ENCODE assay signal across 12 cellular contexts in the genomic region with DNA sequence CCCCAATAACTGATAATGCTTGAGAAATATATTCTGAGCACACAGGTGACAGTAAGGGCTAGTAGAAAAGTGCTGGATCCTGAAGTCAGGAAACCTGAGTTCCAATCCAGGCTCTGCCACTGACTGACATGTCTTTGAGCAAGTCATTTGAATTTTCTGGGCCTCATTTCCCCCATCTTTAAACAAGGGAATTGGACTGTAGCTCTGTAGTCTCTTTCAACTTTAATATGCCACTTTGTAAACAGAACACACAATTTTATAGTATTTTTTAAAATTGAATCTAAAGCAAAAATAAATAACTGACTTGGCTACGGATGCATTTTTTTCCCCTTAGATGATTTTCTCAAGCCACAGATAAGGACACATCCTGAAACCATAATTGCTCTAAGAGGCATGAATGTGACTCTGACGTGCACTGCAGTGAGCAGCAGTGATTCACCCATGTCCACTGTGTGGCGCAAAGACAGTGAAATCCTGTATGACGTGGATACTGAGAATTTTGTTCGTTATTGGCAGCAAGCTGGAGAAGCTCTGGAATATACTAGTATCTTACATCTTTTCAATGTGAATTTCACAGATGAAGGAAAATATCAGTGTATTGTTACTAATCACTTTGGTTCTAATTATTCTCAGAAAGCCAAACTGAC. TPM values are rescaled to one million over a fixed set of nuclear protein-coding genes. Genes with fewer than 3 reads are reported as not detected.
DNase-seq lines count a peak whose midpoint lies in the region; ATAC-seq and TF ChIP-seq lines count a peak whose summit lies in the region.
"Had no signal": no experiment of that assay in that cellular context is flagged by ENCODE, and none has a peak within 500 bp of the region (broad histone marks: within the 10 kb centered on the region; RNA-seq: fewer than 3 reads in every experiment).

No MANE protein-coding gene starts in this region.

- H2BK5ac ChIP-seq in mesenchymal stem cell (ENCODE audit: low read depth, low read length, poor library complexity, severe bottlenecking) (no peak overlapping the region), H9 (ENCODE audit: insufficient read length, low read length) (no peak overlapping the region)

- H3K56ac ChIP-seq in H9 (ENCODE audit: insufficient read length, low read depth, low read length) = no peak overlapping the region

- peak overlapping the region in 41 of 59 donors; percentile 1 to 91 (median 53) for H3K27ac ChIP-seq in dorsolateral prefrontal cortex
- H3K27ac ChIP-seq in mesenchymal stem cell (ENCODE audit: low read length, poor library complexity, severe bottlenecking) = no peak overlapping the region
- H3K27ac ChIP-seq in H9 (ENCODE audit: insufficient read length, low read depth, low read length) = no peak overlapping the region
- H3K27ac ChIP-seq: BLaER1 treated with 17β-estradiol and CSF1 and Interleukin-3, amounts not matched to agents 10 nM and 100 nM had no signal

- no peaks in the 10 kb centered on the region for H4K20me1 ChIP-seq in H9 (ENCODE audit: control insufficient read depth, insufficient read depth, insufficient read length)

- no peak overlapping the region for H4K5ac ChIP-seq in H9 (ENCODE audit: insufficient read length, low read depth, low read length)

- no peaks in the 10 kb centered on the region for H3K23me2 ChIP-seq in H9 (ENCODE audit: insufficient read length, low read depth, low read length, poor library complexity, severe bottlenecking)

- no peak overlapping the region for H2BK120ac ChIP-seq in mesenchymal stem cell (ENCODE audit: low read depth, low read length)
- no peak overlapping the region for H2BK120ac ChIP-seq in H9 (ENCODE audit: low read depth, low read length, poor library complexity, severe bottlenecking)

- H3K9me3 ChIP-seq in mesenchymal stem cell (ENCODE audit: control insufficient read depth, low read length) (no peaks in the 10 kb centered on the region), H9 (ENCODE audit: control insufficient read depth, low read depth, low read length) (no peaks in the 10 kb centered on the region)
- H3K9me3 ChIP-seq: BLaER1 treated with 17β-estradiol and CSF1 and Interleukin-3, amounts not matched to agents 10 nM and 100 nM had no signal

- H3K23ac ChIP-seq in mesenchymal stem cell (ENCODE audit: low read length in 2 of 2) (no peak overlapping the region), H9 (ENCODE audit: insufficient read length, low read depth, low read length) (no peak overlapping the region)

- no peak overlapping the region for H3K4me3 ChIP-seq in LNCaP clone FGC (ENCODE audit: low read depth, low read length)
- no peak overlapping the region for H3K4me3 ChIP-seq in dorsolateral prefrontal cortex
- H3K4me3 ChIP-seq in mesenchymal stem cell (ENCODE audit: insufficient read depth in 1 of 2, low read depth in 1 of 2, low read length in 2 of 2) = no peak overlapping the region
- H3K4me3 ChIP-seq: BLaER1 treated with 17β-estradiol and CSF1 and Interleukin-3, amounts not matched to agents 10 nM and 100 nM had no signal

- no peak overlapping the region for H3T11ph ChIP-seq in H9 (ENCODE audit: low read length)

- H3K4me1 ChIP-seq in mesenchymal stem cell (ENCODE audit: control insufficient read depth, insufficient read depth, low read depth, low read length) (no peaks in the 10 kb centered on the region), H9 (ENCODE audit: insufficient read depth, low read length) (no peaks in the 10 kb centered on the region)
- H3K4me1 ChIP-seq: BLaER1 treated with 17β-estradiol and CSF1 and Interleukin-3, amounts not matched to agents 10 nM and 100 nM had no signal

- no peak overlapping the region for H3K27ac Mint-ChIP-seq in H9
- H3K27ac Mint-ChIP-seq: T-helper 1 cell treated with Interleukin-12 subunit alpha and Interleukin-12 subunit beta and Interleukin-4 antibody, amounts not matched to agents 30 μg/mL and 1 μg/mL, for 36 hours had no signal

- H2AFZ ChIP-seq in mesenchymal stem cell (ENCODE audit: low read depth, low read length) (no peak overlapping the region), H9 (ENCODE audit: low read length) (no peak overlapping the region)

- H3K36me3 ChIP-seq in mesenchymal stem cell (ENCODE audit: control insufficient read depth in 1 of 2, insufficient read depth in 2 of 2, low read depth in 1 of 2, low read length in 2 of 2) = peaks cover 31 to 83% of the 10 kb centered on the region in 2 experiments

- peaks cover 13% of the 10 kb centered on the region for H3K79me1 ChIP-seq in mesenchymal stem cell (replicated peaks; ENCODE audit: low read length, poor library complexity, severe bottlenecking)
- H3K79me1 ChIP-seq in H9 (ENCODE audit: insufficient read depth, low read depth, low read length, poor library complexity, severe bottlenecking) = no peaks in the 10 kb centered on the region

- TF ChIP-seq CTCF in LNCaP clone FGC (IDR thresholded peaks at IDR 0.05; ENCODE audit: control insufficient read depth, extremely low read depth, insufficient read depth) (peak; percentile 86), dorsolateral prefrontal cortex (IDR thresholded peaks at IDR 0.05 in 54 of 56, conservative IDR thresholded peaks at IDR 0.05 in 2 of 56; ENCODE audit: low read depth in 1 of 56, partially characterized antibody in 56 of 56) (peak in 48 of 56 donors; percentile 11 to 61 (median 40)), H9 (conservative IDR thresholded peaks at IDR 0.05) (no peak)

- H3K27me3 ChIP-seq in dorsolateral prefrontal cortex = no peaks in the 10 kb centered on the region
- H3K27me3 ChIP-seq in mesenchymal stem cell (ENCODE audit: control insufficient read depth in 1 of 2, insufficient read depth in 1 of 2, low read length in 2 of 2) = no peaks in the 10 kb centered on the region
- no peaks in the 10 kb centered on the region for H3K27me3 ChIP-seq in H9 (ENCODE audit: insufficient read depth, low read length)
- H3K27me3 ChIP-seq: BLaER1 treated with 17β-estradiol and CSF1 and Interleukin-3, amounts not matched to agents 10 nM and 100 nM had no signal

- H2BK20ac ChIP-seq in H9 (ENCODE audit: low read depth, low read length, poor library complexity, severe bottlenecking) = no peak overlapping the region

- H2BK15ac ChIP-seq in mesenchymal stem cell (ENCODE audit: low read depth, poor library complexity, severe bottlenecking) (no peak overlapping the region), H9 (ENCODE audit: low read depth, low read length) (no peak overlapping the region)

- H2BK12ac ChIP-seq in mesenchymal stem cell (ENCODE audit: low read length in 2 of 2) = no peak overlapping the region
- H2BK12ac ChIP-seq in H9 (ENCODE audit: insufficient read length, low read depth, low read length) = no peak overlapping the region

- H3K4ac ChIP-seq in mesenchymal stem cell (ENCODE audit: low read depth in 1 of 2, low read length in 2 of 2) (no peak overlapping the region), H9 (ENCODE audit: low read depth, low read length) (no peak overlapping the region)

- H4K91ac ChIP-seq in mesenchymal stem cell (ENCODE audit: low read length) (no peak overlapping the region), H9 (ENCODE audit: insufficient read length, low read depth, low read length) (no peak overlapping the region)

- H3K4me2 ChIP-seq in mesenchymal stem cell (ENCODE audit: low read length, poor library complexity, severe bottlenecking) (no peak overlapping the region), H9 (ENCODE audit: insufficient read depth, insufficient read length, low read length) (no peak overlapping the region)
- H3K4me2 ChIP-seq: BLaER1 treated with 17β-estradiol and CSF1 and Interleukin-3, amounts not matched to agents 10 nM and 100 nM had no signal

- no peak for ATAC-seq in stimulated activated naive CD8-positive, alpha-beta T cell treated with anti-CD3 and anti-CD28 coated beads, Interleukin-15, Interleukin-2, amounts not matched to agents 100 U/mL and 50 U/mL, for 24 hours
- ATAC-seq in HG02642 (IDR thresholded peaks at IDR 0.05; ENCODE audit: poor library complexity, unreplicated experiment) = no peak

- H4K8ac ChIP-seq in mesenchymal stem cell (ENCODE audit: low read length) (no peak overlapping the region), H9 (replicated peaks; ENCODE audit: insufficient read length, low read depth, low read length) (no peak overlapping the region)

- H3K79me2 ChIP-seq in H9 (ENCODE audit: insufficient read depth, low read length) = no peaks in the 10 kb centered on the region

- intact Hi-C loops in dorsolateral prefrontal cortex (cut with DNase I) = no loop called here

- H3K9ac ChIP-seq in mesenchymal stem cell (ENCODE audit: low read length) (peak overlapping the region; percentile 86), H9 (ENCODE audit: extremely low read depth, insufficient read length, low read length) (no peak overlapping the region)
- H3K9ac ChIP-seq: BLaER1 treated with 17β-estradiol and CSF1 and Interleukin-3, amounts not matched to agents 10 nM and 100 nM had no signal

- no peaks in the 10 kb centered on the region for H3K4me1 Mint-ChIP-seq in H9

- peaks cover 46 to 80% (median 79%) of the 10 kb centered on the region in 3 experiments; a peak in 6 of 7 replicates for H3K36me3 Mint-ChIP-seq in H9 (ENCODE audit: insufficient read depth in 1 of 3, low read depth in 3 of 3)

- 54% methylated on average over 4 of the region's 5 CpGs for WGBS in mesenchymal stem cell
- no CpG with 5 or more reads among the region's 5 CpGs for WGBS in H9 (ENCODE audit: extremely low coverage, insufficient read length, low lambda C conversion rate)

- H3K14ac ChIP-seq in mesenchymal stem cell (ENCODE audit: low read length in 2 of 2) = no peak overlapping the region
- no peak overlapping the region for H3K14ac ChIP-seq in H9 (ENCODE audit: insufficient read depth, low read length)

- H3K9me3 Mint-ChIP-seq in H9 = no peaks in the 10 kb centered on the region
- H3K9me3 Mint-ChIP-seq: T-helper 1 cell treated with Interleukin-12 subunit alpha and Interleukin-12 subunit beta and Interleukin-4 antibody, amounts not matched to agents 30 μg/mL and 1 μg/mL, for 36 hours had no signal

- H3K18ac ChIP-seq in mesenchymal stem cell (ENCODE audit: low read depth in 1 of 2, low read length in 2 of 2) (no peak overlapping the region), H9 (ENCODE audit: insufficient read length, low read depth, low read length) (no peak overlapping the region)

- H2AK5ac ChIP-seq in mesenchymal stem cell (ENCODE audit: low read length, severe bottlenecking) (no peak overlapping the region), H9 (ENCODE audit: insufficient read length, low read length) (no peak overlapping the region)

- DNase-seq in 8988T (peak; percentile 24), LNCaP clone FGC (ENCODE audit: low read depth) (peak; percentile 74), dorsolateral prefrontal cortex (peak in 5 of 10 donors; percentile 28 to 58 (median 46)), mesenchymal stem cell (peak; percentile 95), H9 (no peak)
- DNase-seq in stimulated activated CD4-positive, alpha-beta T cell treated with anti-CD3 and anti-CD28 coated beads, Interleukin-1b, Interleukin-23, amount 100 ng/mL, for 48 hours = no peak
- no peak for DNase-seq in stimulated activated naive CD8-positive, alpha-beta T cell treated with anti-CD3 and anti-CD28 coated beads, Interleukin-15, Interleukin-2, amounts not matched to agents 100 U/mL and 50 U/mL, for 24 hours
- DNase-seq: NCI-H1092 treated with DMSO at 0.1 percent for 48 hours had no signal

- H3K4me3 Mint-ChIP-seq in H9 = no peak overlapping the region
- H3K4me3 Mint-ChIP-seq: activated naive CD8-positive, alpha-beta T cell; T-helper 1 cell treated with Interleukin-12 subunit alpha and Interleukin-12 subunit beta and Interleukin-4 antibody, amounts not matched to agents 30 μg/mL and 1 μg/mL, for 36 hours had no signal

- H3K27me3 Mint-ChIP-seq in H9 (ENCODE audit: low read depth) = no peaks in the 10 kb centered on the region
- H3K27me3 Mint-ChIP-seq: activated naive CD8-positive, alpha-beta T cell had no signal

RNA-seq across cellular contexts. Expression of a gene that starts 37.0 kb away (rescaled TPM):
- total RNA-seq in dorsolateral prefrontal cortex (10 to 100 TPM; 12.1 to 32.7 (median 20.4) TPM), H9 (2021) (21.2 and 23.2 TPM in 2 replicates)
- 4.5 TPM for polyA plus RNA-seq in mesenchymal stem cell (2013, experiment 1 of 2)
- 4.3 TPM for polyA plus RNA-seq in mesenchymal stem cell (2013, experiment 2 of 2)

Comparison
In these comparisons a context has a peak if more than half of its experiments do, and no peak if none do; other contexts are left out.
1. DNase-seq: peak in 8988T (single experiment), LNCaP clone FGC (single experiment) and mesenchymal stem cell (single experiment); none in H9 (single experiment), stimulated activated CD4-positive, alpha-beta T cell treated with anti-CD3 and anti-CD28 coated beads, Interleukin-1b, Interleukin-23, amount 100 ng/mL, for 48 hours (single experiment) and stimulated activated naive CD8-positive, alpha-beta T cell treated with anti-CD3 and anti-CD28 coated beads, Interleukin-15, Interleukin-2, amounts not matched to agents 100 U/mL and 50 U/mL, for 24 hours (single experiment).
2. H3K27ac ChIP-seq: peak in dorsolateral prefrontal cortex (41 of 59); none in mesenchymal stem cell (single experiment) and H9 (single experiment).